ENCODE assay signal across 21 cellular contexts in genomic region chr1:98421098-98421460, GRCh38.
"Had no signal": no experiment of that assay in that cellular context is flagged by ENCODE, and none has a peak within 500 bp of the region (broad histone marks: within the 10 kb centered on the region; RNA-seq: fewer than 3 reads in every experiment).

No MANE protein-coding gene starts in this region.

- H3K9me3 Mint-ChIP-seq: stimulated activated naive B cell treated with anti-CD40 and anti-IgM and Interleukin-4, amounts not matched to agents 10 μg/mL and 1 μg/mL and 100 μg/mL, for 72 hours; stimulated activated naive CD8-positive, alpha-beta T cell treated with anti-CD3 and anti-CD28 coated beads, Interleukin-15, amount 100 ng/mL, for 72 hours had no signal

- H3K36me3 ChIP-seq: colonic mucosa, gastroesophageal sphincter, neutrophil, spleen, tibial nerve, upper lobe of right lung had no signal

- H3K9me3 ChIP-seq: colonic mucosa, gastroesophageal sphincter, mucosa of descending colon, neutrophil, psoas muscle, spleen, testis, tibial nerve, upper lobe of right lung had no signal

- H3K27me3 ChIP-seq: colonic mucosa, gastroesophageal sphincter, neutrophil, spleen, testis, tibial nerve, upper lobe of right lung had no signal

- DNase-seq: colonic mucosa; erythroblast; glutamatergic neuron; islet precursor cell; mucosa of descending colon; naive thymus-derived CD8-positive, alpha-beta T cell; psoas muscle; retina; spleen; stimulated activated CD4-positive, alpha-beta T cell treated with anti-CD3 and anti-CD28 coated beads, Interleukin-15, amount 100 ng/mL, for 24 hours; stimulated activated CD4-positive, alpha-beta T cell treated with anti-CD3 and anti-CD28 coated beads, Interleukin-1b, Interleukin-23, amount 100 ng/mL, for 48 hours; stimulated activated CD4-positive, alpha-beta T cell treated with anti-CD3 and anti-CD28 coated beads, Interleukin-4, amount 100 ng/mL, for 24 hours; stimulated activated naive B cell treated with anti-CD40 and anti-IgM and Interleukin-4, amounts not matched to agents 10 μg/mL and 1 μg/mL and 100 μg/mL, for 72 hours; stimulated activated naive CD8-positive, alpha-beta T cell treated with anti-CD3 and anti-CD28 coated beads, Interleukin-15, amount 100 ng/mL, for 72 hours; testis; upper lobe of right lung had no signal

- H3K4me3 ChIP-seq: colonic mucosa, gastroesophageal sphincter, mucosa of descending colon, psoas muscle, spleen, testis, tibial nerve, upper lobe of right lung had no signal

- H3K36me3 Mint-ChIP-seq: naive thymus-derived CD8-positive, alpha-beta T cell; stimulated activated naive B cell treated with anti-CD40 and anti-IgM and Interleukin-4, amounts not matched to agents 10 μg/mL and 1 μg/mL and 100 μg/mL, for 72 hours had no signal

- H3K4me3 Mint-ChIP-seq: naive thymus-derived CD8-positive, alpha-beta T cell; stimulated activated naive B cell treated with anti-CD40 and anti-IgM and Interleukin-4, amounts not matched to agents 10 μg/mL and 1 μg/mL and 100 μg/mL, for 72 hours; stimulated activated naive CD8-positive, alpha-beta T cell treated with anti-CD3 and anti-CD28 coated beads, Interleukin-15, amount 100 ng/mL, for 72 hours had no signal

- H3K27me3 Mint-ChIP-seq: naive thymus-derived CD8-positive, alpha-beta T cell; stimulated activated naive B cell treated with anti-CD40 and anti-IgM and Interleukin-4, amounts not matched to agents 10 μg/mL and 1 μg/mL and 100 μg/mL, for 72 hours; stimulated activated naive CD8-positive, alpha-beta T cell treated with anti-CD3 and anti-CD28 coated beads, Interleukin-15, amount 100 ng/mL, for 72 hours had no signal

- ATAC-seq: gastroesophageal sphincter; left lobe of liver; mucosa of descending colon; naive thymus-derived CD8-positive, alpha-beta T cell; psoas muscle; sciatic nerve; stimulated activated naive B cell treated with anti-CD40 and anti-IgM and Interleukin-4, amounts not matched to agents 10 μg/mL and 1 μg/mL and 100 μg/mL, for 72 hours; stimulated activated naive CD8-positive, alpha-beta T cell treated with anti-CD3 and anti-CD28 coated beads, Interleukin-15, amount 100 ng/mL, for 72 hours; upper lobe of right lung had no signal

- H3K27ac ChIP-seq: colonic mucosa, gastroesophageal sphincter, neutrophil, psoas muscle, spleen, testis, tibial nerve, upper lobe of right lung had no signal

- H3K4me1 Mint-ChIP-seq: naive thymus-derived CD8-positive, alpha-beta T cell; stimulated activated naive B cell treated with anti-CD40 and anti-IgM and Interleukin-4, amounts not matched to agents 10 μg/mL and 1 μg/mL and 100 μg/mL, for 72 hours; stimulated activated naive CD8-positive, alpha-beta T cell treated with anti-CD3 and anti-CD28 coated beads, Interleukin-15, amount 100 ng/mL, for 72 hours had no signal

- H3K4me1 ChIP-seq: colonic mucosa, gastroesophageal sphincter, psoas muscle, spleen, testis, tibial nerve, upper lobe of right lung had no signal

- H3K27ac Mint-ChIP-seq: naive thymus-derived CD8-positive, alpha-beta T cell; stimulated activated naive B cell treated with anti-CD40 and anti-IgM and Interleukin-4, amounts not matched to agents 10 μg/mL and 1 μg/mL and 100 μg/mL, for 72 hours; stimulated activated naive CD8-positive, alpha-beta T cell treated with anti-CD3 and anti-CD28 coated beads, Interleukin-15, amount 100 ng/mL, for 72 hours had no signal
